ENCODE assay signal across 19 cellular contexts in genomic region chr15:42711746-42712145, GRCh38. TPM values are rescaled to one million over a fixed set of nuclear protein-coding genes. Genes with fewer than 3 reads are reported as not detected.
A peak's percentile ranks its signal among the peaks of the same experiment; 100 is the strongest.
DNase-seq lines count a peak whose midpoint lies in the region; ATAC-seq, FAIRE-seq and TF ChIP-seq lines count a peak whose summit lies in the region.
"Had no signal": no experiment of that assay in that cellular context is flagged by ENCODE, and none has a peak within 500 bp of the region (broad histone marks: within the 10 kb centered on the region; RNA-seq: fewer than 3 reads in every experiment).

No MANE protein-coding gene starts in this region.

- H3K9me3 ChIP-seq in HepG2 (ENCODE audit: low read length) (no peaks in the 10 kb centered on the region), right lobe of liver (no peaks in the 10 kb centered on the region)

- no peaks in the 10 kb centered on the region for H4K20me1 ChIP-seq in HepG2 (ENCODE audit: insufficient read depth, low read length)

- no peak overlapping the region for H2AFZ ChIP-seq in HepG2 (ENCODE audit: low read length)
- H2AFZ ChIP-seq: GM23248 had no signal

- POLR2A ChIA-PET in HepG2 (lab: Yijun Ruan, JAX): no interaction called here

- no peaks in the 10 kb centered on the region for H3K79me2 ChIP-seq in HepG2 (ENCODE audit: insufficient read depth, low read length)

- 98% methylated on average over 3 of the region's 3 CpGs for WGBS in HepG2 (ENCODE audit: low lambda C conversion rate)
- WGBS in right lobe of liver (ENCODE audit: insufficient coverage, low coverage, low lambda C conversion rate, missing lambda C conversion rate): 92% methylated on average over 3 of the region's 3 CpGs

- H3K9me3 Mint-ChIP-seq in activated T-cell treated with anti-CD3 and anti-CD28 coated beads, Interleukin-2, amount 50 U/mL, for 4 hours: no peaks in the 10 kb centered on the region
- H3K9me3 Mint-ChIP-seq: CD4-positive, alpha-beta memory T cell had no signal

- TF ChIP-seq CTCF in HepG2 (CRISPR knock-in tag; IDR thresholded peaks at IDR 0.05): no peak
- TF ChIP-seq CTCF in right lobe of liver (IDR thresholded peaks at IDR 0.05): no peak

- no TSS peak for BruUV-seq in HepG2 (replicated peaks; lab: Mats Ljungman, UMichigan)

- FAIRE-seq in HepG2 (lab: Jason Lieb, UNC): peak; percentile 36
- FAIRE-seq: G401.6, GM12892, GM19239, H1 had no signal

- no peak overlapping the region for H3K9ac ChIP-seq in HepG2 (ENCODE audit: insufficient read depth, low read depth, low read length)
- H3K9ac ChIP-seq: GM23248 had no signal

- H3K4me3 ChIP-seq in HepG2 (replicated peaks in 1 of 3; ENCODE audit: insufficient read depth in 1 of 3, low read depth in 2 of 3, low read length in 3 of 3): no peak overlapping the region
- H3K4me3 ChIP-seq in right lobe of liver: no peak overlapping the region
- H3K4me3 ChIP-seq: GM23248 had no signal

- CTCF ChIA-PET in HepG2 (lab: Yijun Ruan, JAX; ENCODE audit: low intra/inter-chr PET ratio, low total read pairs): no interaction called here

- no peak overlapping the region for H3K4me3 Mint-ChIP-seq in activated T-cell treated with anti-CD3 and anti-CD28 coated beads, Interleukin-2, amount 50 U/mL, for 4 hours
- H3K4me3 Mint-ChIP-seq: CD4-positive, alpha-beta memory T cell had no signal

- H3K4me2 ChIP-seq in HepG2 (ENCODE audit: low read depth, low read length): no peak overlapping the region

- peaks cover 4% of the 10 kb centered on the region for H3K4me1 Mint-ChIP-seq in activated T-cell treated with anti-CD3 and anti-CD28 coated beads, Interleukin-2, amount 50 U/mL, for 4 hours (ENCODE audit: low read depth)

- intact Hi-C loops in HepG2 (cut with micrococcal nuclease; ENCODE audit: unreplicated experiment): no loop called here
- intact Hi-C loops in right lobe of liver (cut with DNase I): no loop called here

- peaks cover 1% of the 10 kb centered on the region for H3K36me3 Mint-ChIP-seq in activated T-cell treated with anti-CD3 and anti-CD28 coated beads, Interleukin-2, amount 50 U/mL, for 4 hours (ENCODE audit: insufficient read depth)
- H3K36me3 Mint-ChIP-seq: CD4-positive, alpha-beta memory T cell had no signal

- H3K27me3 ChIP-seq in HepG2 (ENCODE audit: control insufficient read depth in 1 of 2, insufficient read depth in 2 of 2, low read length in 2 of 2) (no peaks in the 10 kb centered on the region), right lobe of liver (no peaks in the 10 kb centered on the region)

- TF ChIP-seq POLR2A in HepG2 (IDR thresholded peaks at IDR 0.05; ENCODE audit: insufficient read depth in 1 of 2, low read depth in 2 of 2, low read length in 2 of 2): no peak
- no peak for TF ChIP-seq POLR2A in right lobe of liver (IDR thresholded peaks at IDR 0.05)

- no peak for TF ChIP-seq EP300 in HepG2 (IDR thresholded peaks at IDR 0.05; ENCODE audit: low read depth in 2 of 2, low read length in 2 of 2)
- TF ChIP-seq EP300 in HepG2 (CRISPR knock-in tag; IDR thresholded peaks at IDR 0.05; ENCODE audit: borderline replicate concordance): no peak

- 0 out of 5 replicates have a peak, but pooled peaks cover 0 to 1% of the 10 kb centered on the region in 2 experiments for H3K36me3 ChIP-seq in HepG2 (replicated peaks in 1 of 2; ENCODE audit: control insufficient read depth in 1 of 2, insufficient read depth in 2 of 2, low read length in 2 of 2)
- no peaks in the 10 kb centered on the region for H3K36me3 ChIP-seq in right lobe of liver

- ATAC-seq in HepG2: no peak
- ATAC-seq in right lobe of liver: no peak
- no peak for ATAC-seq in activated T-cell treated with anti-CD3 and anti-CD28 coated beads, Interleukin-2, amount 50 U/mL, for 4 hours

- no peaks in the 10 kb centered on the region for H3K27me3 Mint-ChIP-seq in activated T-cell treated with anti-CD3 and anti-CD28 coated beads, Interleukin-2, amount 50 U/mL, for 4 hours (ENCODE audit: low read depth)
- H3K27me3 Mint-ChIP-seq: CD4-positive, alpha-beta memory T cell had no signal

- TF ChIP-seq RAD21 in HepG2 (CRISPR knock-in tag; IDR thresholded peaks at IDR 0.05): no peak

- DNase-seq in HepG2 (ENCODE audit: low spot score) (no peak), right lobe of liver (no peak), cerebellar cortex (ENCODE audit: low spot score) (peak; percentile 48), superior temporal gyrus (ENCODE audit: extremely low spot score) (peak; percentile 12), GM19238 (ENCODE audit: insufficient read length, low spot score) (no peak)
- no peak for DNase-seq in activated T-cell treated with anti-CD3 and anti-CD28 coated beads, Interleukin-2, amount 50 U/mL, for 4 hours
- DNase-seq: C1 segment of cervical spinal cord; Calu3; CD4-positive, alpha-beta memory T cell; COR-L47; DMS53; DMS79 treated with DMSO at 0.1 percent for 48 hours; GM23248; H7; HCEC 1CT had no signal

- H3K27ac ChIP-seq in HepG2 (ENCODE audit: extremely low read length, insufficient read depth, low read length) (no peak overlapping the region), right lobe of liver (no peak overlapping the region)
- H3K27ac ChIP-seq: GM23248 had no signal

- in situ Hi-C loops in HepG2 (cut with HindIII; ENCODE audit: extremely low pct_ligation_motif_present, low pct_unique_long_range_greater_than_20kb): loop anchor here (25.0 kb wide), 1 partner anchor 501 kb away; the partner anchor contains the start of gene EPB42

- H3K4me1 ChIP-seq in HepG2 (ENCODE audit: insufficient read depth, low read length) (peaks cover 33% of the 10 kb centered on the region), right lobe of liver (no peaks in the 10 kb centered on the region)

TF ChIP-seq in HepG2, 621 proteins besides CTCF, POLR2A, EP300 and RAD21 (continues in another document):
- no peak for TF ChIP-seq ZBTB21 (CRISPR knock-in tag; IDR thresholded peaks at IDR 0.05)
- no peak for TF ChIP-seq STAT6 (CRISPR knock-in tag; IDR thresholded peaks at IDR 0.05; ENCODE audit: borderline replicate concordance)
- no peak for TF ChIP-seq SUZ12 (IDR thresholded peaks at IDR 0.05; ENCODE audit: low read depth, low read length)
- no peak for TF ChIP-seq DPF2 (CRISPR knock-in tag; IDR thresholded peaks at IDR 0.05; ENCODE audit: borderline replicate concordance, low read depth)
- TF ChIP-seq SMC3 (IDR thresholded peaks at IDR 0.05; ENCODE audit: low read length): no peak
- TF ChIP-seq RFXAP (CRISPR knock-in tag; IDR thresholded peaks at IDR 0.05; ENCODE audit: borderline replicate concordance): no peak

RNA-seq across cellular contexts. Expression of gene CDAN1, which starts 25.2 kb away (rescaled TPM):
- total RNA-seq in HepG2 (2016; rRNA removed; fragmentation: Illumina TruSeq; extraction: Trizol): 10.8 and 16.1 TPM in 2 replicates
- 5.1 and 5.9 TPM in 2 replicates for total RNA-seq in HepG2 (2016; cell fraction: cytosol; rRNA removed; fragmentation: Illumina TruSeq; extraction: Trizol; ENCODE audit: low read depth)
- 8.8 and 15.2 TPM in 2 replicates for total RNA-seq in HepG2 (2016; cell fraction: insoluble cytoplasmic fraction; rRNA removed; fragmentation: Illumina TruSeq; extraction: Trizol)
- 6.3 and 6.5 TPM in 2 replicates for total RNA-seq in HepG2 (2016; cell fraction: membrane; rRNA removed; fragmentation: Illumina TruSeq; extraction: Trizol)
- total RNA-seq in HepG2 (2016; cell fraction: nucleus; rRNA removed; fragmentation: Illumina TruSeq; extraction: Trizol): 17.7 and 18.9 TPM in 2 replicates
- 5.0 and 7.3 TPM in 2 replicates for polyA plus RNA-seq in HepG2 (2011; rRNA removed)
- 3.8 and 4.0 TPM in 2 replicates for polyA plus RNA-seq in HepG2 (2011; cell fraction: cytosol; rRNA removed)
- polyA plus RNA-seq in HepG2 (2011; cell fraction: nucleus; rRNA removed): 19.5 and 23.8 TPM in 2 replicates
- polyA plus RNA-seq in HepG2 (2012): 7.2 and 7.6 TPM in 2 replicates
- polyA plus RNA-seq in HepG2 (2016; cell fraction: cytosol; fragmentation: Illumina TruSeq; extraction: Trizol; ENCODE audit: low read depth): 1.5 and 1.7 TPM in 2 replicates
- polyA plus RNA-seq in HepG2 (2016; cell fraction: insoluble cytoplasmic fraction; fragmentation: Illumina TruSeq; extraction: Trizol; ENCODE audit: low read depth): 7.6 and 9.1 TPM in 2 replicates
- polyA plus RNA-seq in HepG2 (2016; cell fraction: membrane; fragmentation: Illumina TruSeq; extraction: Trizol; ENCODE audit: low read depth): 2.6 and 3.4 TPM in 2 replicates
- 33.4 and 36.1 TPM in 2 replicates for polyA plus RNA-seq in HepG2 (2016; cell fraction: nucleus; fragmentation: Illumina TruSeq; extraction: Trizol; ENCODE audit: insufficient read depth, low read depth)
- 9.8 and 12.9 TPM in 2 replicates for polyA minus RNA-seq in HepG2 (2011; rRNA and poly(A)+ RNA removed; ENCODE audit: low replicate concordance)
- polyA minus RNA-seq in HepG2 (2011; cell fraction: cytosol; rRNA and poly(A)+ RNA removed): 4.0 and 5.0 TPM in 2 replicates
- 16.9 and 18.9 TPM in 2 replicates for polyA minus RNA-seq in HepG2 (2011; cell fraction: nucleus; rRNA and poly(A)+ RNA removed)
- 1 to 10 TPM; 5.0 to 8.2 (median 6.3) TPM for total RNA-seq in right lobe of liver
- 10 to 100 TPM; 12.8 to 17.1 (median 13.7) TPM for total RNA-seq in activated T-cell treated with anti-CD3 and anti-CD28 coated beads, Interleukin-2, amount 50 U/mL, for 4 hours

Comparison
In these comparisons a context has a peak if more than half of its experiments do, and no peak if none do; other contexts are left out.
1. DNase-seq: peak in cerebellar cortex (single experiment) and superior temporal gyrus (single experiment); none in HepG2 (single experiment), right lobe of liver (0 of 3), GM19238 (single experiment) and activated T-cell treated with anti-CD3 and anti-CD28 coated beads, Interleukin-2, amount 50 U/mL, for 4 hours (single experiment).